In genomic region chr13:40221131-40221459, GRCh38 we compare ENCODE assay signal across 12 cellular contexts.
A peak's percentile ranks its signal among the peaks of the same experiment; 100 is the strongest.
DNase-seq lines count a peak whose midpoint lies in the region; ATAC-seq and TF ChIP-seq lines count a peak whose summit lies in the region.
"Had no signal": no experiment of that assay in that cellular context is flagged by ENCODE, and none has a peak within 500 bp of the region (broad histone marks: within the 10 kb centered on the region; RNA-seq: fewer than 3 reads in every experiment).

No MANE protein-coding gene starts in this region.

- H2AFZ ChIP-seq in neuronal stem cell (ENCODE audit: low read length) = peak overlapping the region; percentile 57

- no peak overlapping the region for H2BK15ac ChIP-seq in neuronal stem cell (ENCODE audit: low read length)

- H3K27ac ChIP-seq in esophagus muscularis mucosa (replicated peaks in 1 of 4) (peak overlapping the region; percentile 80 to 84 (median 82)), neuronal stem cell (replicated peaks; ENCODE audit: low read length) (no peak overlapping the region), uterus (peak overlapping the region; percentile 79 to 80)

- no peak overlapping the region for H2BK5ac ChIP-seq in neuronal stem cell (ENCODE audit: low read length)

- DNase-seq in activated naive CD4-positive, alpha-beta T cell treated with anti-CD3 and anti-CD28 coated beads, Interleukin-2, amount 50 U/mL, for 16 hours = no peak
- no peak for DNase-seq in esophagus muscularis mucosa (ENCODE audit: extremely low spot score)
- no peak for DNase-seq in neuronal stem cell (ENCODE audit: low spot score)
- no peak for DNase-seq in uterus
- no peak for DNase-seq in WTC11 (ENCODE audit: low spot score)
- no peak for DNase-seq in NCI-H510A treated with DMSO at 0.1 percent for 48 hours (lab: John Stamatoyannopoulos, UW)
- DNase-seq in NAMALWA (ENCODE audit: low spot score) = no peak
- DNase-seq: C1 segment of cervical spinal cord, RPMI8226 had no signal

- H3K4me3 ChIP-seq in esophagus muscularis mucosa = no peak overlapping the region
- H3K4me3 ChIP-seq in neuronal stem cell (ENCODE audit: low read length in 2 of 2) = no peak overlapping the region
- no peak overlapping the region for H3K4me3 ChIP-seq in uterus

- no peak overlapping the region for H2BK120ac ChIP-seq in neuronal stem cell (ENCODE audit: low read depth, low read length)

- peak overlapping the region; percentile 45 for H3K4me3 Mint-ChIP-seq in activated naive CD4-positive, alpha-beta T cell treated with anti-CD3 and anti-CD28 coated beads, Interleukin-2, amount 50 U/mL, for 24 hours
- no peak overlapping the region for H3K4me3 Mint-ChIP-seq in WTC11
- H3K4me3 Mint-ChIP-seq: brain had no signal

- H3K18ac ChIP-seq in neuronal stem cell (ENCODE audit: low read length) = no peak overlapping the region

- peaks cover 2% of the 10 kb centered on the region for H3K36me3 Mint-ChIP-seq in activated naive CD4-positive, alpha-beta T cell treated with anti-CD3 and anti-CD28 coated beads, Interleukin-2, amount 50 U/mL, for 24 hours
- no peaks in the 10 kb centered on the region for H3K36me3 Mint-ChIP-seq in WTC11
- H3K36me3 Mint-ChIP-seq: brain had no signal

- no peaks in the 10 kb centered on the region for H3K27me3 Mint-ChIP-seq in activated naive CD4-positive, alpha-beta T cell treated with anti-CD3 and anti-CD28 coated beads, Interleukin-2, amount 50 U/mL, for 24 hours
- H3K27me3 Mint-ChIP-seq in WTC11 (ENCODE audit: low read depth) = no peaks in the 10 kb centered on the region

- no peak overlapping the region for H3K9ac ChIP-seq in neuronal stem cell (ENCODE audit: low read depth, low read length, poor library complexity)

- H3K27me3 ChIP-seq in esophagus muscularis mucosa (no peaks in the 10 kb centered on the region), neuronal stem cell (ENCODE audit: control insufficient read depth in 3 of 3, insufficient read depth in 3 of 3, low read depth in 1 of 3, low read length in 3 of 3) (no peaks in the 10 kb centered on the region), uterus (no peaks in the 10 kb centered on the region)

- ATAC-seq in WTC11 = no peak

- WGBS in esophagus muscularis mucosa = 93% methylated on average over 1 of the region's 1 CpG
- no CpG with 5 or more reads among the region's 1 CpG for WGBS in neuronal stem cell (ENCODE audit: extremely low coverage in 2 of 2, insufficient read length in 2 of 2, insufficient replicate concordance in 1 of 2), 2 donors

- no peak overlapping the region for H3K4me2 ChIP-seq in neuronal stem cell (ENCODE audit: insufficient read depth, low read length, poor library complexity, severe bottlenecking)

- POLR2A ChIA-PET in WTC11 (lab: Charles Lee) = no interaction called here

- H3K14ac ChIP-seq in neuronal stem cell (ENCODE audit: low read length) = no peak overlapping the region

- no peaks in the 10 kb centered on the region for H3K79me1 ChIP-seq in neuronal stem cell (ENCODE audit: low read depth, low read length)

- no peak overlapping the region for H2BK12ac ChIP-seq in neuronal stem cell (ENCODE audit: low read length)

- no peak overlapping the region for H3K4ac ChIP-seq in neuronal stem cell (ENCODE audit: low read length)

- CTCF ChIA-PET in WTC11 (lab: Charles Lee) = no interaction called here

- peaks cover 63% of the 10 kb centered on the region for H3K4me1 Mint-ChIP-seq in activated naive CD4-positive, alpha-beta T cell treated with anti-CD3 and anti-CD28 coated beads, Interleukin-2, amount 50 U/mL, for 24 hours
- peaks cover 32% of the 10 kb centered on the region for H3K4me1 Mint-ChIP-seq in WTC11

- no peaks in the 10 kb centered on the region for H3K36me3 ChIP-seq in esophagus muscularis mucosa
- no peaks in the 10 kb centered on the region for H3K36me3 ChIP-seq in neuronal stem cell (replicated peaks in 1 of 2; ENCODE audit: control insufficient read depth in 2 of 2, insufficient read depth in 2 of 2, low read length in 2 of 2)
- no peaks in the 10 kb centered on the region for H3K36me3 ChIP-seq in uterus

- H3K23ac ChIP-seq in neuronal stem cell (ENCODE audit: low read depth, low read length, poor library complexity) = no peak overlapping the region

- peaks cover 8 to 33% (median 30%) of the 10 kb centered on the region in 4 donors for H3K4me1 ChIP-seq in esophagus muscularis mucosa
- H3K4me1 ChIP-seq in neuronal stem cell (ENCODE audit: control insufficient read depth in 2 of 2, insufficient read depth in 1 of 2, low read depth in 1 of 2, low read length in 2 of 2) = peaks cover 2 to 10% of the 10 kb centered on the region in 2 donors
- H3K4me1 ChIP-seq in uterus = peaks cover 0 to 4% of the 10 kb centered on the region in 2 donors

- H4K91ac ChIP-seq in neuronal stem cell (ENCODE audit: low read depth, low read length, poor library complexity) = no peak overlapping the region

- H3K9me3 Mint-ChIP-seq in activated naive CD4-positive, alpha-beta T cell treated with anti-CD3 and anti-CD28 coated beads, Interleukin-2, amount 50 U/mL, for 24 hours = no peaks in the 10 kb centered on the region
- no peaks in the 10 kb centered on the region for H3K9me3 Mint-ChIP-seq in WTC11
- H3K9me3 Mint-ChIP-seq: brain had no signal

- intact Hi-C loops in esophagus muscularis mucosa (cut with DNase I) (no loop called here), uterus (cut with DNase I; ENCODE audit: low total_unique reads) (no loop called here)

- H3K9me3 ChIP-seq in esophagus muscularis mucosa (no peaks in the 10 kb centered on the region), neuronal stem cell (replicated peaks in 1 of 2; ENCODE audit: control insufficient read depth in 2 of 2, insufficient read depth in 1 of 2, low read depth in 1 of 2, low read length in 2 of 2) (peaks cover 0 to 5% of the 10 kb centered on the region in 2 donors), uterus (no peaks in the 10 kb centered on the region)

- no peak overlapping the region for H4K8ac ChIP-seq in neuronal stem cell (ENCODE audit: low read depth, low read length)

- no peak for TF ChIP-seq EP300 in esophagus muscularis mucosa (IDR thresholded peaks at IDR 0.05)

- H3K27ac Mint-ChIP-seq in activated naive CD4-positive, alpha-beta T cell treated with anti-CD3 and anti-CD28 coated beads, Interleukin-2, amount 50 U/mL, for 24 hours = peak overlapping the region; percentile 71
- H3K27ac Mint-ChIP-seq in WTC11 = no peak overlapping the region
- H3K27ac Mint-ChIP-seq: progenitor cell of endocrine pancreas had no signal

- no peak overlapping the region for H2AK5ac ChIP-seq in neuronal stem cell (ENCODE audit: low read depth, low read length)

- no peak for TF ChIP-seq POLR2A in esophagus muscularis mucosa (IDR thresholded peaks at IDR 0.05; ENCODE audit: low read depth)
- TF ChIP-seq POLR2A in uterus (IDR thresholded peaks at IDR 0.05) = no peak

- TF ChIP-seq CTCF in esophagus muscularis mucosa (IDR thresholded peaks at IDR 0.05) = no peak
- no peak for TF ChIP-seq CTCF in uterus (IDR thresholded peaks at IDR 0.05)
- TF ChIP-seq CTCF in WTC11 (IDR thresholded peaks at IDR 0.05) = no peak

TF ChIP-seq in WTC11, 78 proteins besides CTCF, POLR2A, EP300 and RAD21 (continues in another document):
- no peak for TF ChIP-seq ETV6 (CRISPR knock-in tag; IDR thresholded peaks at IDR 0.05)
- TF ChIP-seq TCF7 (CRISPR knock-in tag; IDR thresholded peaks at IDR 0.05; ENCODE audit: low read depth) = no peak
- TF ChIP-seq ELF4 (CRISPR knock-in tag; IDR thresholded peaks at IDR 0.05; ENCODE audit: low read depth) = no peak
- TF ChIP-seq ZNF263 (CRISPR knock-in tag; IDR thresholded peaks at IDR 0.05; ENCODE audit: low read depth) = no peak
- TF ChIP-seq NR1H2 (CRISPR knock-in tag; IDR thresholded peaks at IDR 0.05) = no peak
- TF ChIP-seq ZMAT4 (CRISPR knock-in tag; IDR thresholded peaks at IDR 0.05) = no peak
- no peak for TF ChIP-seq ZNF423 (CRISPR knock-in tag; IDR thresholded peaks at IDR 0.05)
- TF ChIP-seq NR3C1 (CRISPR knock-in tag; conservative IDR thresholded peaks at IDR 0.05; ENCODE audit: low read depth) = no peak
- TF ChIP-seq ATF2 (CRISPR knock-in tag; IDR thresholded peaks at IDR 0.05; ENCODE audit: borderline replicate concordance, low read depth) = no peak
